In the genomic region with DNA sequence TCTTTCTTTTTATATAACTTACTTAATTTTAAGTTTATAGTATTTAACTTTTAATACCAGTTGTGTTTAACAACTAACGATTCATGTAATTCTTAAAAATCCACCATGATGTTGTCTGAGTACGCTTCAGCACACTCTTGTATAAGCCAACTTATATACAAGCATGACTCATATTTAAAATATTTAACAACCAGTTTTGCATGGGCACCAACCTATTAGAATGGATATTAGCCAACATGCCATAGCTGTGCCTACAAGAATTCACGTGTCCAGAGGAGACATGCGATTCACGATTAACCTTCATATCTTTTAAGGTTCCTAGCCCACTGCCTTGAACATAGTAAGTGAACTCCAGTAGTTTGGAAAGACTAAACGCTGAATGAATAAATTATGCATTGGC, we compare ENCODE assay signal across 20 cellular contexts.
DNase-seq lines count a peak whose midpoint lies in the region; ATAC-seq and TF ChIP-seq lines count a peak whose summit lies in the region.
"Had no signal": no experiment of that assay in that cellular context is flagged by ENCODE, and none has a peak within 500 bp of the region (broad histone marks: within the 10 kb centered on the region; RNA-seq: fewer than 3 reads in every experiment).

No MANE protein-coding gene starts in this region.

- no peaks in the 10 kb centered on the region for H3K27me3 ChIP-seq in A673 (replicated peaks; ENCODE audit: insufficient read depth, low read depth, low read length, poor library complexity)
- H3K27me3 ChIP-seq in heart right ventricle: no peaks in the 10 kb centered on the region
- no peaks in the 10 kb centered on the region for H3K27me3 ChIP-seq in MG63
- H3K27me3 ChIP-seq: BE2C; BLaER1 treated with 17β-estradiol and CSF1 and Interleukin-3, amounts not matched to agents 10 nM and 100 nM had no signal

- H3K9me3 ChIP-seq in A673 (ENCODE audit: low read depth, low read length, poor library complexity, severe bottlenecking): no peaks in the 10 kb centered on the region
- no peaks in the 10 kb centered on the region for H3K9me3 ChIP-seq in heart right ventricle
- no peaks in the 10 kb centered on the region for H3K9me3 ChIP-seq in MG63
- H3K9me3 ChIP-seq: BE2C; BLaER1 treated with 17β-estradiol and CSF1 and Interleukin-3, amounts not matched to agents 10 nM and 100 nM; HAP-1 had no signal

- CTCF ChIA-PET in A673 (lab: Charles Lee): no interaction called here

- 94 to 95% methylated on average over 6 of the region's 6 CpGs for WGBS in heart right ventricle, 2 donors

- ATAC-seq in HG03159 (IDR thresholded peaks at IDR 0.05; ENCODE audit: unreplicated experiment) (no peak), heart right ventricle (no peak)

- no peak overlapping the region for H3K4me3 ChIP-seq in A673 (ENCODE audit: low read depth, low read length, poor library complexity, severe bottlenecking)
- no peak overlapping the region for H3K4me3 ChIP-seq in epithelial cell of esophagus (ENCODE audit: low read length)
- H3K4me3 ChIP-seq in heart right ventricle: no peak overlapping the region
- no peak overlapping the region for H3K4me3 ChIP-seq in MG63
- H3K4me3 ChIP-seq: BLaER1 treated with 17β-estradiol and CSF1 and Interleukin-3, amounts not matched to agents 10 nM and 100 nM; HAP-1 had no signal

- POLR2A ChIA-PET in A673 (lab: Charles Lee; ENCODE audit: low non-redundant PET): no interaction called here

- peak; percentile 0 for DNase-seq in A673 (ENCODE audit: low spot score)
- peak; percentile 2 for DNase-seq in SW480 (ENCODE audit: low spot score)
- peak; percentile 21 for DNase-seq in epithelial cell of esophagus (ENCODE audit: low read depth)
- no peak for DNase-seq in heart right ventricle
- no peak for DNase-seq in MG63
- DNase-seq: ACHN; AML-193; BE2C; Calu3; CD4-positive, alpha-beta T cell; CD8-positive, alpha-beta memory T cell; DMS53; DMS79 treated with DMSO at 0.1 percent for 48 hours; GF-D8; GOT3; HFFc6 had no signal

- no TSS peak for BruUV-seq in A673 (replicated peaks; lab: Mats Ljungman, UMichigan)

- TF ChIP-seq CTCF in A673 (conservative IDR thresholded peaks at IDR 0.05; ENCODE audit: low read depth, low read length) (no peak), epithelial cell of esophagus (IDR thresholded peaks at IDR 0.05; ENCODE audit: insufficient read depth, low read depth, low read length, missing control alignments) (no peak), heart right ventricle (IDR thresholded peaks at IDR 0.05) (no peak)

- H3K36me3 ChIP-seq in A673 (ENCODE audit: insufficient read depth, low read length, poor library complexity, severe bottlenecking) (no peaks in the 10 kb centered on the region), heart right ventricle (no peaks in the 10 kb centered on the region), MG63 (no peaks in the 10 kb centered on the region)
- H3K36me3 ChIP-seq: BE2C; BLaER1 treated with 17β-estradiol and CSF1 and Interleukin-3, amounts not matched to agents 10 nM and 100 nM; HAP-1 had no signal

- H3K27ac ChIP-seq in A673 (ENCODE audit: low read depth, low read length, poor library complexity, severe bottlenecking) (no peak overlapping the region), heart right ventricle (no peak overlapping the region)
- H3K27ac ChIP-seq: 22Rv1; BLaER1 treated with 17β-estradiol and CSF1 and Interleukin-3, amounts not matched to agents 10 nM and 100 nM had no signal

- intact Hi-C loops in A673 (cut with micrococcal nuclease; ENCODE audit: unreplicated experiment): no loop called here
- intact Hi-C loops in heart right ventricle (cut with DNase I): no loop called here

- H3K4me1 ChIP-seq in A673 (ENCODE audit: insufficient read depth, low read length, poor library complexity, severe bottlenecking) (no peaks in the 10 kb centered on the region), heart right ventricle (no peaks in the 10 kb centered on the region)
- H3K4me1 ChIP-seq: BE2C; BLaER1 treated with 17β-estradiol and CSF1 and Interleukin-3, amounts not matched to agents 10 nM and 100 nM; HAP-1 had no signal

Comparison
In these comparisons a context has a peak if more than half of its experiments do, and no peak if none do; other contexts are left out.
1. DNase-seq: peak in A673 (single experiment), SW480 (single experiment) and epithelial cell of esophagus (single experiment); none in heart right ventricle (0 of 2) and MG63 (single experiment).